Comparison of ENCODE assay signal across 9 cellular contexts in genomic region chr1:216051071-216051470, GRCh38.
"Had no signal": no experiment of that assay in that cellular context is flagged by ENCODE, and none has a peak within 500 bp of the region (broad histone marks: within the 10 kb centered on the region; RNA-seq: fewer than 3 reads in every experiment).

No MANE protein-coding gene starts in this region.

- DNase-seq: IMR-90, KBM-7, KG1 had no signal

- H3K4me3 Mint-ChIP-seq: IgD-negative memory B cell had no signal

- H3K9ac ChIP-seq: KMS-11 had no signal

- H3K4me1 Mint-ChIP-seq: IgD-negative memory B cell had no signal

- H3K27ac ChIP-seq: HL-60, KMS-11 had no signal

- H3K4me2 ChIP-seq: KMS-11 had no signal

- H3K4me3 ChIP-seq: K562 had no signal

- H3K27me3 Mint-ChIP-seq: IgD-negative memory B cell had no signal

- ATAC-seq: HepG2, K562 had no signal

- FAIRE-seq: HepG2, HTR-8/SVneo, K562 had no signal

- H3K36me3 Mint-ChIP-seq: IgD-negative memory B cell had no signal
